In genomic region chr2:105469781-105470180, GRCh38 we compare ENCODE assay signal across 23 cellular contexts.
DNase-seq lines count a peak whose midpoint lies in the region; ATAC-seq and TF ChIP-seq lines count a peak whose summit lies in the region.
"Had no signal": no experiment of that assay in that cellular context is flagged by ENCODE, and none has a peak within 500 bp of the region (broad histone marks: within the 10 kb centered on the region; RNA-seq: fewer than 3 reads in every experiment).

No MANE protein-coding gene starts in this region.

- CTCF ChIA-PET in activated CD4-positive, alpha-beta memory T cell treated with anti-CD3 and anti-CD28 coated beads, Interleukin-2, amount 10 ng/mL, durations not matched to agents 7 days and 5 days (lab: Charles Lee), result no interaction called here

- H3K9me3 Mint-ChIP-seq in activated CD4-positive, alpha-beta memory T cell treated with anti-CD3 and anti-CD28 coated beads, Interleukin-2, amount 10 ng/mL, durations not matched to agents 7 days and 5 days, result no peaks in the 10 kb centered on the region
- H3K9me3 Mint-ChIP-seq: CD4-positive, alpha-beta T cell; CD8-positive, alpha-beta memory T cell had no signal

- H3K9ac ChIP-seq in neuronal stem cell (ENCODE audit: low read depth, low read length, poor library complexity), result no peak overlapping the region
- H3K9ac ChIP-seq: BLaER1 treated with 17β-estradiol and CSF1 and Interleukin-3, amounts not matched to agents 10 nM and 100 nM; GM23248 had no signal

- H2BK5ac ChIP-seq in neuronal stem cell (ENCODE audit: low read length), result no peak overlapping the region

- H3K9me3 ChIP-seq in right atrium auricular region (no peaks in the 10 kb centered on the region), gastroesophageal sphincter (no peaks in the 10 kb centered on the region), neuronal stem cell (replicated peaks in 1 of 2; ENCODE audit: control insufficient read depth in 2 of 2, insufficient read depth in 1 of 2, low read depth in 1 of 2, low read length in 2 of 2) (no peaks in the 10 kb centered on the region), right cardiac atrium (ENCODE audit: control insufficient read depth, low read length) (no peaks in the 10 kb centered on the region)
- H3K9me3 ChIP-seq: BE2C; BLaER1 treated with 17β-estradiol and CSF1 and Interleukin-3, amounts not matched to agents 10 nM and 100 nM had no signal

- no peak overlapping the region for H3K4me3 ChIP-seq in right atrium auricular region
- H3K4me3 ChIP-seq in gastroesophageal sphincter, result no peak overlapping the region
- H3K4me3 ChIP-seq in neuronal stem cell (ENCODE audit: low read length in 2 of 2), result no peak overlapping the region
- no peak overlapping the region for H3K4me3 ChIP-seq in right cardiac atrium (ENCODE audit: low read length)
- H3K4me3 ChIP-seq: BLaER1 treated with 17β-estradiol and CSF1 and Interleukin-3, amounts not matched to agents 10 nM and 100 nM; GM12878; GM23248 had no signal

- H2BK15ac ChIP-seq in neuronal stem cell (ENCODE audit: low read length), result no peak overlapping the region

- H2AK5ac ChIP-seq in neuronal stem cell (ENCODE audit: low read depth, low read length), result no peak overlapping the region

- H3K4me1 ChIP-seq in right atrium auricular region (no peaks in the 10 kb centered on the region), gastroesophageal sphincter (no peaks in the 10 kb centered on the region), neuronal stem cell (ENCODE audit: control insufficient read depth in 2 of 2, insufficient read depth in 1 of 2, low read depth in 1 of 2, low read length in 2 of 2) (peaks cover 1 to 18% of the 10 kb centered on the region in 2 donors), right cardiac atrium (ENCODE audit: control insufficient read depth, insufficient read depth, low read length) (no peaks in the 10 kb centered on the region)
- H3K4me1 ChIP-seq: BE2C had no signal

- no peak overlapping the region for H3K4me3 Mint-ChIP-seq in activated CD4-positive, alpha-beta memory T cell treated with anti-CD3 and anti-CD28 coated beads, Interleukin-2, amount 10 ng/mL, durations not matched to agents 7 days and 5 days
- H3K4me3 Mint-ChIP-seq: CD14-positive monocyte; CD4-positive, alpha-beta T cell; CD8-positive, alpha-beta memory T cell had no signal

- H3K4me2 ChIP-seq in neuronal stem cell (ENCODE audit: insufficient read depth, low read length, poor library complexity, severe bottlenecking), result no peak overlapping the region

- H3K27ac Mint-ChIP-seq in activated CD4-positive, alpha-beta memory T cell treated with anti-CD3 and anti-CD28 coated beads, Interleukin-2, amount 10 ng/mL, durations not matched to agents 7 days and 5 days, result no peak overlapping the region
- H3K27ac Mint-ChIP-seq: CD4-positive, alpha-beta T cell; CD8-positive, alpha-beta memory T cell had no signal

- H4K8ac ChIP-seq in neuronal stem cell (ENCODE audit: low read depth, low read length), result no peak overlapping the region

- no peaks in the 10 kb centered on the region for H3K27me3 ChIP-seq in right atrium auricular region
- no peaks in the 10 kb centered on the region for H3K27me3 ChIP-seq in gastroesophageal sphincter
- no peaks in the 10 kb centered on the region for H3K27me3 ChIP-seq in neuronal stem cell (ENCODE audit: control insufficient read depth in 3 of 3, insufficient read depth in 3 of 3, low read depth in 1 of 3, low read length in 3 of 3)
- H3K27me3 ChIP-seq in right cardiac atrium (ENCODE audit: control insufficient read depth, insufficient read depth), result no peaks in the 10 kb centered on the region
- H3K27me3 ChIP-seq: BE2C; BLaER1 treated with 17β-estradiol and CSF1 and Interleukin-3, amounts not matched to agents 10 nM and 100 nM had no signal

- no peaks in the 10 kb centered on the region for H3K79me1 ChIP-seq in neuronal stem cell (ENCODE audit: low read depth, low read length)

- H3K36me3 ChIP-seq in right atrium auricular region, result no peaks in the 10 kb centered on the region
- no peaks in the 10 kb centered on the region for H3K36me3 ChIP-seq in gastroesophageal sphincter
- H3K36me3 ChIP-seq in neuronal stem cell (replicated peaks in 1 of 2; ENCODE audit: control insufficient read depth in 2 of 2, insufficient read depth in 2 of 2, low read length in 2 of 2), result no peaks in the 10 kb centered on the region
- H3K36me3 ChIP-seq: BE2C; BLaER1 treated with 17β-estradiol and CSF1 and Interleukin-3, amounts not matched to agents 10 nM and 100 nM had no signal

- peaks cover 19% of the 10 kb centered on the region for H3K4me1 Mint-ChIP-seq in activated CD4-positive, alpha-beta memory T cell treated with anti-CD3 and anti-CD28 coated beads, Interleukin-2, amount 10 ng/mL, durations not matched to agents 7 days and 5 days

- no peak overlapping the region for H2AFZ ChIP-seq in neuronal stem cell (ENCODE audit: low read length)
- H2AFZ ChIP-seq: GM23248 had no signal

- H3K23ac ChIP-seq in neuronal stem cell (ENCODE audit: low read depth, low read length, poor library complexity), result no peak overlapping the region

- H3K27me3 Mint-ChIP-seq in activated CD4-positive, alpha-beta memory T cell treated with anti-CD3 and anti-CD28 coated beads, Interleukin-2, amount 10 ng/mL, durations not matched to agents 7 days and 5 days, result peaks cover 16% of the 10 kb centered on the region

- H2BK12ac ChIP-seq in neuronal stem cell (ENCODE audit: low read length), result no peak overlapping the region

- H3K27ac ChIP-seq in right atrium auricular region (no peak overlapping the region), gastroesophageal sphincter (no peak overlapping the region), neuronal stem cell (replicated peaks; ENCODE audit: low read length) (no peak overlapping the region), right cardiac atrium (ENCODE audit: low read length) (no peak overlapping the region)
- H3K27ac ChIP-seq: 22Rv1; BLaER1 treated with 17β-estradiol and CSF1 and Interleukin-3, amounts not matched to agents 10 nM and 100 nM; GM23248 had no signal

- 95% methylated on average over 4 of the region's 8 CpGs for WGBS in gastroesophageal sphincter (ENCODE audit: low coverage in 1 of 2), 2 donors
- WGBS in neuronal stem cell (ENCODE audit: extremely low coverage in 2 of 2, insufficient read length in 2 of 2, insufficient replicate concordance in 1 of 2), 2 donors, result no CpG with 5 or more reads among the region's 8 CpGs
- WGBS in right cardiac atrium, result 95% methylated on average over 8 of the region's 8 CpGs

- POLR2A ChIA-PET in activated CD4-positive, alpha-beta memory T cell treated with anti-CD3 and anti-CD28 coated beads, Interleukin-2, amount 10 ng/mL, durations not matched to agents 7 days and 5 days (lab: Charles Lee), result no interaction called here

- intact Hi-C loops in left cardiac atrium (cut with DNase I), result no loop called here
- intact Hi-C loops in right cardiac atrium (cut with DNase I), result no loop called here

- no peak overlapping the region for H3K18ac ChIP-seq in neuronal stem cell (ENCODE audit: low read length)

- no peak overlapping the region for H3K4ac ChIP-seq in neuronal stem cell (ENCODE audit: low read length)

- TF ChIP-seq CTCF in right atrium auricular region (IDR thresholded peaks at IDR 0.05) (no peak), gastroesophageal sphincter (IDR thresholded peaks at IDR 0.05) (no peak)

- no peak overlapping the region for H4K91ac ChIP-seq in neuronal stem cell (ENCODE audit: low read depth, low read length, poor library complexity)

- no peak for TF ChIP-seq POLR2A in gastroesophageal sphincter (IDR thresholded peaks at IDR 0.05)

- TF ChIP-seq EP300 in gastroesophageal sphincter (IDR thresholded peaks at IDR 0.05), result no peak

- DNase-seq in right atrium auricular region (ENCODE audit: low spot score), result peak; percentile 53
- DNase-seq in left cardiac atrium, result no peak
- DNase-seq in neuronal stem cell (ENCODE audit: low spot score), result no peak
- no peak for DNase-seq in right cardiac atrium
- DNase-seq in activated CD4-positive, alpha-beta memory T cell treated with anti-CD3 and anti-CD28 coated beads, Interleukin-2, amount 10 ng/mL, durations not matched to agents 7 days and 5 days, result no peak
- DNase-seq in activated CD4-positive, CD25-positive, alpha-beta regulatory T cell treated with anti-CD3 and anti-CD28 coated beads, Interleukin-2, amount 50 U/mL, for 72 hours, result no peak
- DNase-seq: AML-193; BE2C; CD4-positive, alpha-beta T cell; CD8-positive, alpha-beta memory T cell; DMS 273 treated with DMSO at 0.1 percent for 48 hours; DMS79; EL; GDM1; GM23248; H7; HCEC 1CT had no signal

- peak overlapping the region; percentile 17 for H3K14ac ChIP-seq in neuronal stem cell (ENCODE audit: low read length)

- no peak overlapping the region for H2BK120ac ChIP-seq in neuronal stem cell (ENCODE audit: low read depth, low read length)

- H3K36me3 Mint-ChIP-seq in activated CD4-positive, alpha-beta memory T cell treated with anti-CD3 and anti-CD28 coated beads, Interleukin-2, amount 10 ng/mL, durations not matched to agents 7 days and 5 days (ENCODE audit: low read depth), result no peaks in the 10 kb centered on the region
- H3K36me3 Mint-ChIP-seq: CD14-positive monocyte; CD8-positive, alpha-beta memory T cell had no signal

- ATAC-seq in left cardiac atrium (no peak), gastroesophageal sphincter (peak; percentile 13), right cardiac atrium (no peak), HG02763 (IDR thresholded peaks at IDR 0.05; ENCODE audit: unreplicated experiment) (no peak)
- ATAC-seq: GM12878 had no signal
